ENCODE assay signal across 1 cellular context in genomic region chr1:95165569-95165968, GRCh38. TPM values are rescaled to one million over a fixed set of nuclear protein-coding genes. Genes with fewer than 3 reads are reported as not detected.
"Had no signal": no experiment of that assay in that cellular context is flagged by ENCODE, and none has a peak within 500 bp of the region (broad histone marks: within the 10 kb centered on the region; RNA-seq: fewer than 3 reads in every experiment).

No MANE protein-coding gene starts in this region.

RNA-seq across cellular contexts. Expression of gene TLCD4, which starts 48.4 kb away (rescaled TPM):
- total RNA-seq: glomerular endothelial cell had no signal
